28 cellular contexts compared by ENCODE assay signal in genomic region chr2:191496838-191497237, GRCh38.
"Had no signal": no experiment of that assay in that cellular context is flagged by ENCODE, and none has a peak within 500 bp of the region (broad histone marks: within the 10 kb centered on the region; RNA-seq: fewer than 3 reads in every experiment).

No MANE protein-coding gene starts in this region.

- H3K27me3 ChIP-seq: ovary, right lobe of liver, sigmoid colon, stomach, thyroid gland, tibial nerve, upper lobe of left lung, vagina had no signal

- H3K4me1 Mint-ChIP-seq: natural killer cell; stimulated activated effector memory CD8-positive, alpha-beta T cell treated with anti-CD3 and anti-CD28 coated beads, Interleukin-12 subunit alpha, Interleukin-12 subunit beta, amount 100 ng/mL, for 72 hours; stimulated activated naive B cell treated with anti-CD40 and anti-IgM and Interleukin-4, amounts not matched to agents 10 μg/mL and 1 μg/mL and 100 μg/mL, for 72 hours had no signal

- H3K36me3 Mint-ChIP-seq: natural killer cell; stimulated activated effector memory CD8-positive, alpha-beta T cell treated with anti-CD3 and anti-CD28 coated beads, Interleukin-12 subunit alpha, Interleukin-12 subunit beta, amount 100 ng/mL, for 72 hours; stimulated activated naive B cell treated with anti-CD40 and anti-IgM and Interleukin-4, amounts not matched to agents 10 μg/mL and 1 μg/mL and 100 μg/mL, for 72 hours had no signal

- H2AFZ ChIP-seq: parathyroid adenoma had no signal

- FAIRE-seq: small intestine, urothelium cell line had no signal

- H3K9ac ChIP-seq: parathyroid adenoma had no signal

- ATAC-seq: natural killer cell; psoas muscle; right cardiac atrium; right lobe of liver; stimulated activated effector memory CD8-positive, alpha-beta T cell treated with anti-CD3 and anti-CD28 coated beads, Interleukin-12 subunit alpha, Interleukin-12 subunit beta, amount 100 ng/mL, for 72 hours; stimulated activated naive B cell treated with anti-CD40 and anti-IgM and Interleukin-4, amounts not matched to agents 10 μg/mL and 1 μg/mL and 100 μg/mL, for 72 hours had no signal

- H3K36me3 ChIP-seq: ovary, right lobe of liver, sigmoid colon, stomach, thoracic aorta, thyroid gland, tibial nerve, upper lobe of left lung, vagina had no signal

- H3K4me3 ChIP-seq: ovary, psoas muscle, right lobe of liver, sigmoid colon, stomach, thoracic aorta, thyroid gland, tibial nerve, upper lobe of left lung, vagina had no signal

- H3K4me1 ChIP-seq: parathyroid adenoma, psoas muscle, right lobe of liver, sigmoid colon had no signal

- H3K9me3 Mint-ChIP-seq: natural killer cell; stimulated activated effector memory CD8-positive, alpha-beta T cell treated with anti-CD3 and anti-CD28 coated beads, Interleukin-12 subunit alpha, Interleukin-12 subunit beta, amount 100 ng/mL, for 72 hours; stimulated activated naive B cell treated with anti-CD40 and anti-IgM and Interleukin-4, amounts not matched to agents 10 μg/mL and 1 μg/mL and 100 μg/mL, for 72 hours; stimulated activated naive CD8-positive, alpha-beta T cell treated with anti-CD3 and anti-CD28 coated beads, Interleukin-15, Interleukin-2, amounts not matched to agents 100 ng/mL and 50 ng/mL, for 24 hours had no signal

- H3K27me3 Mint-ChIP-seq: progenitor cell of endocrine pancreas had no signal

- H3K4me3 Mint-ChIP-seq: natural killer cell; nephron; stimulated activated effector memory CD8-positive, alpha-beta T cell treated with anti-CD3 and anti-CD28 coated beads, Interleukin-12 subunit alpha, Interleukin-12 subunit beta, amount 100 ng/mL, for 72 hours; stimulated activated naive B cell treated with anti-CD40 and anti-IgM and Interleukin-4, amounts not matched to agents 10 μg/mL and 1 μg/mL and 100 μg/mL, for 72 hours; stimulated activated naive CD8-positive, alpha-beta T cell treated with anti-CD3 and anti-CD28 coated beads, Interleukin-15, Interleukin-2, amounts not matched to agents 100 ng/mL and 50 ng/mL, for 24 hours had no signal

- DNase-seq: natural killer cell; occipital lobe; ovary; posterior cingulate gyrus; psoas muscle; right cardiac atrium; right lobe of liver; sigmoid colon; small intestine; stimulated activated CD4-positive, alpha-beta T cell treated with anti-CD3 and anti-CD28 coated beads, Interleukin-15, amount 100 ng/mL, for 24 hours; stimulated activated CD4-positive, alpha-beta T cell treated with anti-CD3 and anti-CD28 coated beads, Interleukin-2, amount 100 ng/mL, for 24 hours; stimulated activated CD4-positive, alpha-beta T cell treated with anti-CD3 and anti-CD28 coated beads, Interleukin-2, amount 100 ng/mL, for 48 hours; stimulated activated CD4-positive, alpha-beta T cell treated with anti-CD3 and anti-CD28 coated beads, Interleukin-4, amount 100 ng/mL, for 24 hours; stimulated activated naive B cell treated with anti-CD40 and anti-IgM and Interleukin-4, amounts not matched to agents 10 μg/mL and 1 μg/mL and 100 μg/mL, for 72 hours; stimulated activated naive CD4-positive, alpha-beta T cell treated with Interleukin-2 at 50 U/mL for 16 hours; stomach; thyroid gland; trophoblast cell; upper lobe of left lung had no signal

- H3K9me3 ChIP-seq: ovary, psoas muscle, right lobe of liver, sigmoid colon, stomach, thoracic aorta, thyroid gland, upper lobe of left lung, vagina had no signal

- H3K27ac Mint-ChIP-seq: natural killer cell; nephron; progenitor cell of endocrine pancreas; stimulated activated effector memory CD8-positive, alpha-beta T cell treated with anti-CD3 and anti-CD28 coated beads, Interleukin-12 subunit alpha, Interleukin-12 subunit beta, amount 100 ng/mL, for 72 hours; stimulated activated naive B cell treated with anti-CD40 and anti-IgM and Interleukin-4, amounts not matched to agents 10 μg/mL and 1 μg/mL and 100 μg/mL, for 72 hours; stimulated activated naive CD8-positive, alpha-beta T cell treated with anti-CD3 and anti-CD28 coated beads, Interleukin-15, Interleukin-2, amounts not matched to agents 100 ng/mL and 50 ng/mL, for 24 hours had no signal

- H3K27ac ChIP-seq: ovary, parathyroid adenoma, psoas muscle, right lobe of liver, sigmoid colon, stomach, thoracic aorta, thyroid gland, tibial nerve, upper lobe of left lung, vagina had no signal

- H3K79me2 ChIP-seq: parathyroid adenoma had no signal
